Comparison of ENCODE assay signal across 17 cellular contexts in genomic region chr2:224904390-224904789, GRCh38.
DNase-seq lines count a peak whose midpoint lies in the region; ATAC-seq and TF ChIP-seq lines count a peak whose summit lies in the region.
"Had no signal": no experiment of that assay in that cellular context is flagged by ENCODE, and none has a peak within 500 bp of the region (broad histone marks: within the 10 kb centered on the region; RNA-seq: fewer than 3 reads in every experiment).

No MANE protein-coding gene starts in this region.

- no peak overlapping the region for H2AFZ ChIP-seq in GM23338

- H3K9ac ChIP-seq in adipocyte (ENCODE audit: low read length) = no peak overlapping the region

- no peaks in the 10 kb centered on the region for H3K9me3 ChIP-seq in adipocyte (ENCODE audit: control insufficient read depth, low read length)
- H3K9me3 ChIP-seq: gastroesophageal sphincter, spleen had no signal

- H3K27me3 ChIP-seq in adipocyte (replicated peaks; ENCODE audit: control insufficient read depth, insufficient read depth, low read length) (no peaks in the 10 kb centered on the region), GM23338 (ENCODE audit: insufficient read depth) (no peaks in the 10 kb centered on the region)
- H3K27me3 ChIP-seq: gastroesophageal sphincter, spleen had no signal

- no peak overlapping the region for H3K4me3 Mint-ChIP-seq in stimulated activated naive CD8-positive, alpha-beta T cell treated with anti-CD3 and anti-CD28 coated beads, Interleukin-15, amount 100 ng/mL, for 72 hours
- H3K4me3 Mint-ChIP-seq in stimulated activated effector memory CD8-positive, alpha-beta T cell treated with anti-CD3 and anti-CD28 coated beads, Interleukin-12 subunit alpha, Interleukin-12 subunit beta, amount 100 ng/mL, for 72 hours = no peak overlapping the region
- H3K4me3 Mint-ChIP-seq in GM23338 = no peak overlapping the region
- H3K4me3 Mint-ChIP-seq: IgD-negative memory B cell, T-cell had no signal

- intact Hi-C loops in sciatic nerve (cut with DNase I) = no loop called here

- no peak for DNase-seq in stimulated activated naive CD8-positive, alpha-beta T cell treated with anti-CD3 and anti-CD28 coated beads, Interleukin-15, Interleukin-2, amounts not matched to agents 100 U/mL and 50 U/mL, for 24 hours
- DNase-seq in stimulated activated naive CD8-positive, alpha-beta T cell treated with anti-CD3 and anti-CD28 coated beads, Interleukin-15, amount 100 ng/mL, for 72 hours = no peak
- DNase-seq in adipocyte (ENCODE audit: low read depth) (peak; percentile 48), sciatic nerve (ENCODE audit: low spot score) (no peak), GM23338 (ENCODE audit: low spot score) (no peak)
- DNase-seq in stimulated activated effector memory CD8-positive, alpha-beta T cell treated with anti-CD3 and anti-CD28 coated beads, Interleukin-12 subunit alpha, Interleukin-12 subunit beta, amount 100 ng/mL, for 72 hours (ENCODE audit: low spot score in 2 of 2) = no peak
- DNase-seq: central memory CD4-positive, alpha-beta T cell; mesendoderm; NCI-H1436 treated with DMSO at 0.1 percent for 48 hours; NCI-H524 treated with DMSO at 0.1 percent for 48 hours; spleen; T-cell had no signal

- H3K4me3 ChIP-seq in adipocyte (ENCODE audit: low read length) (no peak overlapping the region), GM23338 (no peak overlapping the region)
- H3K4me3 ChIP-seq: gastroesophageal sphincter, spleen had no signal

- peaks cover 37% of the 10 kb centered on the region for H3K36me3 Mint-ChIP-seq in stimulated activated effector memory CD8-positive, alpha-beta T cell treated with anti-CD3 and anti-CD28 coated beads, Interleukin-12 subunit alpha, Interleukin-12 subunit beta, amount 100 ng/mL, for 72 hours
- no peaks in the 10 kb centered on the region for H3K36me3 Mint-ChIP-seq in GM23338 (ENCODE audit: low read depth)

- ATAC-seq in stimulated activated naive CD8-positive, alpha-beta T cell treated with anti-CD3 and anti-CD28 coated beads, Interleukin-15, Interleukin-2, amounts not matched to agents 100 U/mL and 50 U/mL, for 24 hours = peak; percentile 71
- ATAC-seq in stimulated activated naive CD8-positive, alpha-beta T cell treated with anti-CD3 and anti-CD28 coated beads, Interleukin-15, amount 100 ng/mL, for 72 hours = no peak
- ATAC-seq in HG03432 (IDR thresholded peaks at IDR 0.05; ENCODE audit: unreplicated experiment) (peak; percentile 71), GM19395 (IDR thresholded peaks at IDR 0.05; ENCODE audit: unreplicated experiment) (no peak), sciatic nerve (no peak), GM23338 (no peak)
- peak; percentile 67 for ATAC-seq in stimulated activated effector memory CD8-positive, alpha-beta T cell treated with anti-CD3 and anti-CD28 coated beads, Interleukin-12 subunit alpha, Interleukin-12 subunit beta, amount 100 ng/mL, for 72 hours
- ATAC-seq: activated CD4-positive, CD25-positive, alpha-beta regulatory T cell treated with anti-CD3 and anti-CD28 coated beads, Interleukin-2, amount 50 U/mL, for 24 hours; gastroesophageal sphincter; T-cell had no signal

- H3K4me1 ChIP-seq in adipocyte (ENCODE audit: control insufficient read depth, insufficient read depth, low read length) = peaks cover 11% of the 10 kb centered on the region
- H3K4me1 ChIP-seq in GM23338 (ENCODE audit: insufficient read depth) = no peaks in the 10 kb centered on the region

- peaks cover 62% of the 10 kb centered on the region for H3K4me1 Mint-ChIP-seq in stimulated activated naive CD8-positive, alpha-beta T cell treated with anti-CD3 and anti-CD28 coated beads, Interleukin-15, amount 100 ng/mL, for 72 hours
- peaks cover 31% of the 10 kb centered on the region for H3K4me1 Mint-ChIP-seq in stimulated activated effector memory CD8-positive, alpha-beta T cell treated with anti-CD3 and anti-CD28 coated beads, Interleukin-12 subunit alpha, Interleukin-12 subunit beta, amount 100 ng/mL, for 72 hours
- H3K4me1 Mint-ChIP-seq in GM23338 = no peaks in the 10 kb centered on the region

- H3K27me3 Mint-ChIP-seq in stimulated activated naive CD8-positive, alpha-beta T cell treated with anti-CD3 and anti-CD28 coated beads, Interleukin-15, amount 100 ng/mL, for 72 hours = no peaks in the 10 kb centered on the region
- no peaks in the 10 kb centered on the region for H3K27me3 Mint-ChIP-seq in GM23338 (ENCODE audit: insufficient read depth, low read depth, poor library complexity)
- H3K27me3 Mint-ChIP-seq: IgD-negative memory B cell, T-cell had no signal

- no peak for TF ChIP-seq CTCF in GM23338 (conservative IDR thresholded peaks at IDR 0.05; ENCODE audit: low read depth in 2 of 2)

- H3K36me3 ChIP-seq in adipocyte (ENCODE audit: control insufficient read depth, insufficient read depth, low read length, severe bottlenecking) (no peaks in the 10 kb centered on the region), GM23338 (ENCODE audit: insufficient read depth) (no peaks in the 10 kb centered on the region)
- H3K36me3 ChIP-seq: gastroesophageal sphincter had no signal

- H3K79me2 ChIP-seq in GM23338 (replicated peaks; ENCODE audit: insufficient read depth) = no peaks in the 10 kb centered on the region

- H3K4me2 ChIP-seq in GM23338 = no peak overlapping the region

- no peaks in the 10 kb centered on the region for H4K20me1 ChIP-seq in GM23338 (replicated peaks; ENCODE audit: insufficient read depth)

- H3F3A ChIP-seq in GM23338 (replicated peaks; ENCODE audit: low read depth) = no peaks in the 10 kb centered on the region

- H3K9me2 ChIP-seq in GM23338 (ENCODE audit: insufficient read depth) = no peaks in the 10 kb centered on the region

- no peak overlapping the region for H3K27ac ChIP-seq in GM23338 (ENCODE audit: low read depth)
- H3K27ac ChIP-seq: gastroesophageal sphincter had no signal

- H3K27ac Mint-ChIP-seq in stimulated activated naive CD8-positive, alpha-beta T cell treated with anti-CD3 and anti-CD28 coated beads, Interleukin-15, amount 100 ng/mL, for 72 hours = no peak overlapping the region
- no peak overlapping the region for H3K27ac Mint-ChIP-seq in stimulated activated effector memory CD8-positive, alpha-beta T cell treated with anti-CD3 and anti-CD28 coated beads, Interleukin-12 subunit alpha, Interleukin-12 subunit beta, amount 100 ng/mL, for 72 hours
- no peak overlapping the region for H3K27ac Mint-ChIP-seq in GM23338
- H3K27ac Mint-ChIP-seq: IgD-negative memory B cell, T-cell had no signal

- H3K9me3 Mint-ChIP-seq in stimulated activated naive CD8-positive, alpha-beta T cell treated with anti-CD3 and anti-CD28 coated beads, Interleukin-15, amount 100 ng/mL, for 72 hours = peaks cover 0 to 6% of the 10 kb centered on the region in 2 donors
- no peaks in the 10 kb centered on the region for H3K9me3 Mint-ChIP-seq in stimulated activated effector memory CD8-positive, alpha-beta T cell treated with anti-CD3 and anti-CD28 coated beads, Interleukin-12 subunit alpha, Interleukin-12 subunit beta, amount 100 ng/mL, for 72 hours
- no peaks in the 10 kb centered on the region; the same call in 2 of the 3 replicates for H3K9me3 Mint-ChIP-seq in GM23338
- H3K9me3 Mint-ChIP-seq: IgD-negative memory B cell had no signal

TF ChIP-seq in GM23338, 12 proteins besides CTCF, POLR2A, EP300 and RAD21 (continues in another document):
- TF ChIP-seq JUNB (IDR thresholded peaks at IDR 0.05; ENCODE audit: unreplicated experiment) = no peak
- no peak for TF ChIP-seq EZH2 (IDR thresholded peaks at IDR 0.05; ENCODE audit: low read depth, unreplicated experiment)
- no peak for TF ChIP-seq STAT1 (IDR thresholded peaks at IDR 0.05; ENCODE audit: unreplicated experiment)
- no peak for TF ChIP-seq EZH2phosphoT487 (IDR thresholded peaks at IDR 0.05; ENCODE audit: unreplicated experiment)
- TF ChIP-seq POLR2AphosphoS5 (IDR thresholded peaks at IDR 0.05; ENCODE audit: low read depth) = no peak
- TF ChIP-seq NANOG (IDR thresholded peaks at IDR 0.05; ENCODE audit: borderline replicate concordance) = no peak
- TF ChIP-seq ETS1 (IDR thresholded peaks at IDR 0.05) = no peak
- no peak for TF ChIP-seq REST (IDR thresholded peaks at IDR 0.05; ENCODE audit: unreplicated experiment)

Comparison
In these comparisons a context has a peak if more than half of its experiments do, and no peak if none do; other contexts are left out.
1. ATAC-seq: peak in stimulated activated naive CD8-positive, alpha-beta T cell treated with anti-CD3 and anti-CD28 coated beads, Interleukin-15, Interleukin-2, amounts not matched to agents 100 U/mL and 50 U/mL, for 24 hours (single experiment), HG03432 (single experiment) and stimulated activated effector memory CD8-positive, alpha-beta T cell treated with anti-CD3 and anti-CD28 coated beads, Interleukin-12 subunit alpha, Interleukin-12 subunit beta, amount 100 ng/mL, for 72 hours (single experiment); none in stimulated activated naive CD8-positive, alpha-beta T cell treated with anti-CD3 and anti-CD28 coated beads, Interleukin-15, amount 100 ng/mL, for 72 hours (single experiment), GM19395 (single experiment), sciatic nerve (single experiment) and GM23338 (single experiment).